8 cellular contexts compared by ENCODE assay signal in genomic region chr14:81990312-81990761, GRCh38.
DNase-seq lines count a peak whose midpoint lies in the region; FAIRE-seq and TF ChIP-seq lines count a peak whose summit lies in the region.

No MANE protein-coding gene starts in this region.

- FAIRE-seq in GM19239 (lab: Jason Lieb, UNC), result peak; percentile 93

- H3K27ac ChIP-seq in Peyer's patch (no peak overlapping the region), breast epithelium (no peak overlapping the region)

- H3K36me3 ChIP-seq in Peyer's patch (no peaks in the 10 kb centered on the region), breast epithelium (no peaks in the 10 kb centered on the region)

- DNase-seq in D341Med (ENCODE audit: low spot score) (peak; percentile 49), GM19239 (ENCODE audit: insufficient read length, low spot score) (peak; percentile 22), HS-27A (ENCODE audit: low read depth) (peak; percentile 5), Peyer's patch (peak in 1 of 3 donors; percentile 49), breast epithelium (ENCODE audit: low spot score in 2 of 2) (no peak), kidney tubule cell (ENCODE audit: low spot score) (peak; percentile 55)
- DNase-seq in stimulated activated CD4-positive, alpha-beta T cell treated with anti-CD3 and anti-CD28 coated beads, Interleukin-4, amount 100 ng/mL, for 48 hours (ENCODE audit: low read depth in 2 of 2), result peak; percentile 6 to 20
- no peak for DNase-seq in activated effector memory CD4-positive, alpha-beta T cell treated with anti-CD3 and anti-CD28 coated beads, Interleukin-2, amount 50 U/mL, for 16 hours

- H3K9me3 ChIP-seq in Peyer's patch (no peaks in the 10 kb centered on the region), breast epithelium (no peaks in the 10 kb centered on the region)

- H3K4me3 ChIP-seq in Peyer's patch, result no peak overlapping the region
- H3K4me3 ChIP-seq in breast epithelium, result no peak overlapping the region

- TF ChIP-seq CTCF in Peyer's patch (IDR thresholded peaks at IDR 0.05), result peak; percentile 20 to 74 (median 66)
- peak in 2 of 3 donors; percentile 68 to 86 for TF ChIP-seq CTCF in breast epithelium (IDR thresholded peaks at IDR 0.05)

- no peaks in the 10 kb centered on the region for H3K4me1 ChIP-seq in Peyer's patch
- no peaks in the 10 kb centered on the region for H3K4me1 ChIP-seq in breast epithelium

- intact Hi-C loops in breast epithelium (cut with DNase I; ENCODE audit: low total_unique reads), result no loop called here

- no peaks in the 10 kb centered on the region for H3K27me3 ChIP-seq in Peyer's patch
- no peaks in the 10 kb centered on the region for H3K27me3 ChIP-seq in breast epithelium

- TF ChIP-seq POLR2A in Peyer's patch (IDR thresholded peaks at IDR 0.05), result no peak
- no peak for TF ChIP-seq POLR2A in breast epithelium (IDR thresholded peaks at IDR 0.05)

Comparison
In these comparisons a context has a peak if more than half of its experiments do, and no peak if none do; other contexts are left out.
1. DNase-seq: peak in D341Med (single experiment), GM19239 (single experiment), HS-27A (single experiment), kidney tubule cell (single experiment) and stimulated activated CD4-positive, alpha-beta T cell treated with anti-CD3 and anti-CD28 coated beads, Interleukin-4, amount 100 ng/mL, for 48 hours (2 of 2); none in breast epithelium (0 of 2) and activated effector memory CD4-positive, alpha-beta T cell treated with anti-CD3 and anti-CD28 coated beads, Interleukin-2, amount 50 U/mL, for 16 hours (single experiment).